12 cellular contexts compared by ENCODE assay signal in genomic region chr5:64632251-64632650, GRCh38. TPM values are rescaled to one million over a fixed set of nuclear protein-coding genes. Genes with fewer than 3 reads are reported as not detected.
DNase-seq lines count a peak whose midpoint lies in the region; ATAC-seq and TF ChIP-seq lines count a peak whose summit lies in the region.
"Had no signal": no experiment of that assay in that cellular context is flagged by ENCODE, and none has a peak within 500 bp of the region (broad histone marks: within the 10 kb centered on the region; RNA-seq: fewer than 3 reads in every experiment).

No MANE protein-coding gene starts in this region.

- H3K36me3 Mint-ChIP-seq in osteocyte (ENCODE audit: unreplicated experiment), result no peaks in the 10 kb centered on the region

- H3K27ac Mint-ChIP-seq in osteocyte (ENCODE audit: unreplicated experiment), result peak overlapping the region; percentile 38

- TF ChIP-seq CTCF in osteocyte (IDR thresholded peaks at IDR 0.05), result no peak

- peaks cover 2% of the 10 kb centered on the region for H3K4me1 Mint-ChIP-seq in osteocyte (ENCODE audit: unreplicated experiment)

- peak; percentile 29 for DNase-seq in H4 (ENCODE audit: low spot score)
- DNase-seq in NCI-H2171 treated with DMSO at 0.1 percent for 48 hours (lab: John Stamatoyannopoulos, UW), result peak; percentile 86
- peak; percentile 73 for DNase-seq in dedifferentiated amniotic fluid mesenchymal stem cell (ENCODE audit: extremely low spot score)
- no peak for DNase-seq in osteocyte (ENCODE audit: extremely low spot score, unreplicated experiment)
- no peak for DNase-seq in iPS-NIHi11 (ENCODE audit: low spot score)
- DNase-seq in NCI-H128 (lab: John Stamatoyannopoulos, UW; ENCODE audit: unreplicated experiment), result no peak
- DNase-seq: activated CD4-positive, alpha-beta T cell treated with anti-CD3 and anti-CD28 coated beads for 48 hours; right cardiac atrium; testis had no signal

- no peaks in the 10 kb centered on the region for H3K9me3 Mint-ChIP-seq in osteocyte (ENCODE audit: unreplicated experiment)

- H3K27me3 Mint-ChIP-seq in osteocyte (ENCODE audit: unreplicated experiment), result peaks cover 20% of the 10 kb centered on the region

- no peak for ATAC-seq in activated CD4-positive, CD25-positive, alpha-beta regulatory T cell treated with anti-CD3 and anti-CD28 coated beads, Interleukin-2, amount 50 U/mL, for 24 hours
- ATAC-seq in HG02623 (IDR thresholded peaks at IDR 0.05; ENCODE audit: unreplicated experiment), result no peak
- ATAC-seq: right cardiac atrium had no signal

- no peak overlapping the region for H3K4me3 Mint-ChIP-seq in osteocyte (ENCODE audit: unreplicated experiment)

RNA-seq across cellular contexts. Expression of gene SHISAL2B, which starts 58.1 kb away (rescaled TPM):
- total RNA-seq in H4 (2014; rRNA removed; shearing (Covaris generic)), result not detected in 2 replicates
- not detected in 2 replicates for total RNA-seq in osteocyte
- total RNA-seq: endothelial cell of umbilical vein, right cardiac atrium had no signal

Comparison
In these comparisons a context has a peak if more than half of its experiments do, and no peak if none do; other contexts are left out.
1. DNase-seq: peak in H4 (single experiment), NCI-H2171 treated with DMSO at 0.1 percent for 48 hours (single experiment) and dedifferentiated amniotic fluid mesenchymal stem cell (single experiment); none in osteocyte (single experiment), iPS-NIHi11 (single experiment) and NCI-H128 (single experiment).